1 cellular context compared by ENCODE assay signal in the genomic region with DNA sequence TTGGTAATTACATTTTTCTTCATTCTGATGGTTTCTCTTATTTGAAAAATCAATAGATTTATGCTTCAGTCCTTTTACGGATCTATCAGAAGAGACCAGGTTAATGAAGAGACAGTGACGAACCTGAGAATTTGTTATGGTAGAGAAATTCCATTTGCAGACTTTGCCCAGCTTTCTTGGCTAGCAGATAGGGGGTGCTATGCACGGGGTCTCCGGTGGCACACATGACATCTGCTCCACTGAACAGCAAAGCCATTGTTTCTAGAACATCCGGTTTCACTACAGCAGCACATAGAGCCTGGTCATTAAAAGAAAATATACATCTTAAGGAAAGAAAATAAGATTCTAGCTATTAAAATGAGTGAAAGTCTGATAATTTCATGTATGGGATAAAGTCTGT.
TF ChIP-seq lines count a peak whose summit lies in the region.

No MANE protein-coding gene starts in this region.

TF ChIP-seq in WTC11, 78 proteins besides CTCF, POLR2A, EP300 and RAD21 (continued from another document):
- TF ChIP-seq, protein P1, sequence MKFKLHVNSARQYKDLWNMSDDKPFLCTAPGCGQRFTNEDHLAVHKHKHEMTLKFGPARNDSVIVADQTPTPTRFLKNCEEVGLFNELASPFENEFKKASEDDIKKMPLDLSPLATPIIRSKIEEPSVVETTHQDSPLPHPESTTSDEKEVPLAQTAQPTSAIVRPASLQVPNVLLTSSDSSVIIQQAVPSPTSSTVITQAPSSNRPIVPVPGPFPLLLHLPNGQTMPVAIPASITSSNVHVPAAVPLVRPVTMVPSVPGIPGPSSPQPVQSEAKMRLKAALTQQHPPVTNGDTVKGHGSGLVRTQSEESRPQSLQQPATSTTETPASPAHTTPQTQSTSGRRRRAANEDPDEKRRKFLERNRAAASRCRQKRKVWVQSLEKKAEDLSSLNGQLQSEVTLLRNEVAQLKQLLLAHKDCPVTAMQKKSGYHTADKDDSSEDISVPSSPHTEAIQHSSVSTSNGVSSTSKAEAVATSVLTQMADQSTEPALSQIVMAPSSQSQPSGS (CRISPR knock-in tag; IDR thresholded peaks at IDR 0.05; ENCODE audit: borderline replicate concordance, low read depth) = no peak
- TF ChIP-seq ZNF121 (CRISPR knock-in tag; IDR thresholded peaks at IDR 0.05) (no peak), SOX15 (CRISPR knock-in tag; IDR thresholded peaks at IDR 0.05) (no peak)
